In the genomic region with DNA sequence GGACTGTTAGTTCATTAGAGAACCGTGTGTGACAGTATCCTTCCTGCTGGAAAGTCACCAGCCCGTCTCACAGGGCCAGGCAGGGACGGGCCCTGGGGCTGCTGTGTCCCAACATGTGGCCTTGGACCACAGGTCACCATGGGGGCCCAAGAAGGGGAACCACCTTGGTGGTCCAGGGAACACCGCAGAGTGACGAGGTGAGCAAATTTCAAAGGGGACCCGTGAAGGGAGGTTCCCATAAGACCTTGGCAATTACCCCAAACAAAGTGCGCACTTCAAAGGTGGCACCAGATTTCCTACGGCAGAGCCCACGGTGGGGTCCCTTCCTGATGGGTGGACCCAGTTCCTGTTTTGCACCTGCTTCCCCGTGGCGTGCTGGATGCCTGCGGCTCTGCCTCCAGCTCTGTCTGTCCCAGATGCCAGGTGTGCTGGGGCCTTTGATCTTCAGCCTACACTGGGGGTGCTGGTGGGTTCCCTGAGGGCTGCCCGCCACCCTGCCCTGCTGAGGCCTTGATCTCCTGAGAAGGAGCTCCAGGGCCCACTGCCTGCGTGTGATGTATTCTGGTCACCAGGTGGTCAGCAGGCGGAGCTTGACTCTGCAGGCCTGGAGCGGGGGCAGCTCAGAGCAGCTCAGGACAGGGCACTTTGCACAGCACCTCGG, we compare ENCODE assay signal across 1 cellular context.
TF ChIP-seq lines count a peak whose summit lies in the region.

No MANE protein-coding gene starts in this region.

TF ChIP-seq in HepG2, 621 proteins besides CTCF, POLR2A, EP300 and RAD21 (continued from another document and continues in another):
- TF ChIP-seq NR2F6 (IDR thresholded peaks at IDR 0.05) (peak; percentile 62; the same call in 1 of the 2 replicates), NR2F6 (CRISPR knock-in tag; IDR thresholded peaks at IDR 0.05) (peak; percentile 72; the same call in 1 of the 2 replicates), IRF1 (CRISPR knock-in tag; IDR thresholded peaks at IDR 0.05; ENCODE audit: low read depth) (no peak), KMT2B (CRISPR knock-in tag; IDR thresholded peaks at IDR 0.05) (no peak), KLF9 (CRISPR knock-in tag; IDR thresholded peaks at IDR 0.05; ENCODE audit: low read depth) (no peak), MED1 (CRISPR knock-in tag; IDR thresholded peaks at IDR 0.05) (peak; percentile 90), ZBTB25 (CRISPR knock-in tag; IDR thresholded peaks at IDR 0.05) (no peak), ZNF407 (CRISPR knock-in tag; IDR thresholded peaks at IDR 0.05; ENCODE audit: not compliant biosample characterization) (no peak), IRX3 (CRISPR knock-in tag; IDR thresholded peaks at IDR 0.05; ENCODE audit: borderline replicate concordance, low read depth) (no peak), ZNF589 (CRISPR knock-in tag; conservative IDR thresholded peaks at IDR 0.05) (no peak), ZNF691 (CRISPR knock-in tag; IDR thresholded peaks at IDR 0.05; ENCODE audit: borderline replicate concordance, low read depth) (no peak), ZNF263 (CRISPR knock-in tag; IDR thresholded peaks at IDR 0.05) (no peak; the same call in 1 of the 2 replicates), HDAC6 (IDR thresholded peaks at IDR 0.05; ENCODE audit: low read depth, low read length) (no peak), ZFP82 (CRISPR knock-in tag; IDR thresholded peaks at IDR 0.05; ENCODE audit: borderline replicate concordance) (no peak), ZNF414 (CRISPR knock-in tag; IDR thresholded peaks at IDR 0.05) (peak; percentile 69; the same call in 1 of the 2 replicates), PRDM10 (CRISPR knock-in tag; IDR thresholded peaks at IDR 0.05; ENCODE audit: low read depth) (no peak; the same call in 1 of the 2 replicates), ZFP62 (CRISPR knock-in tag; IDR thresholded peaks at IDR 0.05) (no peak), MYNN (CRISPR knock-in tag; IDR thresholded peaks at IDR 0.05; ENCODE audit: low read depth) (no peak), CSRNP1 (CRISPR knock-in tag; IDR thresholded peaks at IDR 0.05) (no peak), MAF1 (CRISPR knock-in tag; IDR thresholded peaks at IDR 0.05; ENCODE audit: borderline replicate concordance) (no peak), ZNF670 (CRISPR knock-in tag; IDR thresholded peaks at IDR 0.05; ENCODE audit: borderline replicate concordance) (no peak), ARNT2 (CRISPR knock-in tag; IDR thresholded peaks at IDR 0.05; ENCODE audit: low read depth) (no peak), ZNF501 (CRISPR knock-in tag; IDR thresholded peaks at IDR 0.05) (no peak)
- TF ChIP-seq, protein P1, sequence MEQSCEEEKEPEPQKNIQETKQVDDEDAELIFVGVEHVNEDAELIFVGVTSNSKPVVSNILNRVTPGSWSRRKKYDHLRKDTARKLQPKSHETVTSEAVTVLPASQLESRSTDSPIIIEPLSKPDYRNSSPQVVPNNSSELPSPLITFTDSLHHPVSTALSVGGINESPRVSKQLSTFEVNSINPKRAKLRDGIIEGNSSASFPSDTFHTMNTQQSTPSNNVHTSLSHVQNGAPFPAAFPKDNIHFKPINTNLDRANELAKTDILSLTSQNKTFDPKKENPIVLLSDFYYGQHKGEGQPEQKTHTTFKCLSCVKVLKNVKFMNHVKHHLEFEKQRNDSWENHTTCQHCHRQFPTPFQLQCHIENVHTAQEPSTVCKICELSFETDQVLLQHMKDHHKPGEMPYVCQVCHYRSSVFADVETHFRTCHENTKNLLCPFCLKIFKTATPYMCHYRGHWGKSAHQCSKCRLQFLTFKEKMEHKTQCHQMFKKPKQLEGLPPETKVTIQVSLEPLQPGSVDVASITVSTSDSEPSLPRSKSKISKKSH (CRISPR knock-in tag; IDR thresholded peaks at IDR 0.05; ENCODE audit: borderline replicate concordance), result no peak
- TF ChIP-seq, protein P2, sequence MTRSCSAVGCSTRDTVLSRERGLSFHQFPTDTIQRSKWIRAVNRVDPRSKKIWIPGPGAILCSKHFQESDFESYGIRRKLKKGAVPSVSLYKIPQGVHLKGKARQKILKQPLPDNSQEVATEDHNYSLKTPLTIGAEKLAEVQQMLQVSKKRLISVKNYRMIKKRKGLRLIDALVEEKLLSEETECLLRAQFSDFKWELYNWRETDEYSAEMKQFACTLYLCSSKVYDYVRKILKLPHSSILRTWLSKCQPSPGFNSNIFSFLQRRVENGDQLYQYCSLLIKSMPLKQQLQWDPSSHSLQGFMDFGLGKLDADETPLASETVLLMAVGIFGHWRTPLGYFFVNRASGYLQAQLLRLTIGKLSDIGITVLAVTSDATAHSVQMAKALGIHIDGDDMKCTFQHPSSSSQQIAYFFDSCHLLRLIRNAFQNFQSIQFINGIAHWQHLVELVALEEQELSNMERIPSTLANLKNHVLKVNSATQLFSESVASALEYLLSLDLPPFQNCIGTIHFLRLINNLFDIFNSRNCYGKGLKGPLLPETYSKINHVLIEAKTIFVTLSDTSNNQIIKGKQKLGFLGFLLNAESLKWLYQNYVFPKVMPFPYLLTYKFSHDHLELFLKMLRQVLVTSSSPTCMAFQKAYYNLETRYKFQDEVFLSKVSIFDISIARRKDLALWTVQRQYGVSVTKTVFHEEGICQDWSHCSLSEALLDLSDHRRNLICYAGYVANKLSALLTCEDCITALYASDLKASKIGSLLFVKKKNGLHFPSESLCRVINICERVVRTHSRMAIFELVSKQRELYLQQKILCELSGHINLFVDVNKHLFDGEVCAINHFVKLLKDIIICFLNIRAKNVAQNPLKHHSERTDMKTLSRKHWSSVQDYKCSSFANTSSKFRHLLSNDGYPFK (CRISPR knock-in tag; IDR thresholded peaks at IDR 0.05; ENCODE audit: borderline replicate concordance), result no peak
- TF ChIP-seq, protein P3, sequence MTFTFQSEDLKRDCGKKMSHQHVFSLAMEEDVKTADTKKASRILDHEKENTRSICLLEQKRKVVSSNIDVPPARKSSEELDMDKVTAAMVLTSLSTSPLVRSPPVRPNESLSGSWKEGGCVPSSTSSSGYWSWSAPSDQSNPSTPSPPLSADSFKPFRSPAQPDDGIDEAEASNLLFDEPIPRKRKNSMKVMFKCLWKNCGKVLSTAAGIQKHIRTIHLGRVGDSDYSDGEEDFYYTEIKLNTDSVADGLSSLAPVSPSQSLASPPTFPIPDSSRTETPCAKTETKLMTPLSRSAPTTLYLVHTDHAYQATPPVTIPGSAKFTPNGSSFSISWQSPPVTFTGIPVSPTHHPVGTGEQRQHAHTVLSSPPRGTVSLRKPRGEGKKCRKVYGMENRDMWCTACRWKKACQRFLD (CRISPR knock-in tag; IDR thresholded peaks at IDR 0.05; ENCODE audit: borderline replicate concordance), result 0 out of 2 replicates have a peak, but pooled peaks have one; percentile 30
